In genomic region chr3:52441122-52441771, GRCh38 we compare ENCODE assay signal across 27 cellular contexts. TPM values are rescaled to one million over a fixed set of nuclear protein-coding genes. Genes with fewer than 3 reads are reported as not detected.
"Had no signal": no experiment of that assay in that cellular context is flagged by ENCODE, and none has a peak within 500 bp of the region (broad histone marks: within the 10 kb centered on the region; RNA-seq: fewer than 3 reads in every experiment).

No MANE protein-coding gene starts in this region.

- H3K9me3 ChIP-seq: gastroesophageal sphincter, pancreas, psoas muscle, thoracic aorta, vagina had no signal

- H3K36me3 Mint-ChIP-seq: activated naive CD4-positive, alpha-beta T cell treated with anti-CD3 and anti-CD28 coated beads, Interleukin-2, amount 10 ng/mL, durations not matched to agents 7 days and 5 days; WTC11 had no signal

- H3K4me3 Mint-ChIP-seq: activated CD4-positive, alpha-beta memory T cell treated with anti-CD3 and anti-CD28 coated beads, Interleukin-2, amount 10 ng/mL, durations not matched to agents 7 days and 5 days; activated CD4-positive, alpha-beta T cell treated with anti-CD3 and anti-CD28 coated beads, Interleukin-2, amount 10 ng/mL, durations not matched to agents 7 days and 5 days; activated naive CD4-positive, alpha-beta T cell treated with anti-CD3 and anti-CD28 coated beads, Interleukin-2, amount 10 ng/mL, durations not matched to agents 7 days and 5 days; activated naive CD8-positive, alpha-beta T cell treated with anti-CD3 and anti-CD28 coated beads, Interleukin-2, amount 50 U/mL, for 24 hours; activated T-cell treated with anti-CD3 and anti-CD28 coated beads, Interleukin-2, amount 50 U/mL, for 24 hours; effector memory CD8-positive, alpha-beta T cell; WTC11 had no signal

- H3K36me3 ChIP-seq: gastroesophageal sphincter, pancreas, thoracic aorta, vagina had no signal

- H3K27ac ChIP-seq: pancreas, psoas muscle, thoracic aorta, vagina had no signal

- H3K27ac Mint-ChIP-seq: activated CD4-positive, alpha-beta memory T cell treated with anti-CD3 and anti-CD28 coated beads, Interleukin-2, amount 10 ng/mL, durations not matched to agents 7 days and 5 days; activated CD4-positive, alpha-beta T cell treated with anti-CD3 and anti-CD28 coated beads, Interleukin-2, amount 10 ng/mL, durations not matched to agents 7 days and 5 days; activated naive CD4-positive, alpha-beta T cell treated with anti-CD3 and anti-CD28 coated beads, Interleukin-2, amount 10 ng/mL, durations not matched to agents 7 days and 5 days; activated naive CD8-positive, alpha-beta T cell treated with anti-CD3 and anti-CD28 coated beads, Interleukin-2, amount 50 U/mL, for 24 hours; activated T-cell treated with anti-CD3 and anti-CD28 coated beads, Interleukin-2, amount 50 U/mL, for 24 hours; effector memory CD8-positive, alpha-beta T cell; WTC11 had no signal

- H3K4me3 ChIP-seq: coronary artery, pancreas, psoas muscle, thoracic aorta, vagina had no signal

- FAIRE-seq: endothelial cell of umbilical vein, pancreas had no signal

- H3K27me3 Mint-ChIP-seq: activated CD4-positive, alpha-beta memory T cell treated with anti-CD3 and anti-CD28 coated beads, Interleukin-2, amount 10 ng/mL, durations not matched to agents 7 days and 5 days; activated CD4-positive, alpha-beta T cell treated with anti-CD3 and anti-CD28 coated beads, Interleukin-2, amount 10 ng/mL, durations not matched to agents 7 days and 5 days; activated naive CD8-positive, alpha-beta T cell treated with anti-CD3 and anti-CD28 coated beads, Interleukin-2, amount 50 U/mL, for 24 hours; activated T-cell treated with anti-CD3 and anti-CD28 coated beads, Interleukin-2, amount 50 U/mL, for 24 hours had no signal

- H3K27me3 ChIP-seq: gastroesophageal sphincter, pancreas, vagina had no signal

- H3K9me3 Mint-ChIP-seq: activated CD4-positive, alpha-beta memory T cell treated with anti-CD3 and anti-CD28 coated beads, Interleukin-2, amount 10 ng/mL, durations not matched to agents 7 days and 5 days; activated CD4-positive, alpha-beta T cell treated with anti-CD3 and anti-CD28 coated beads, Interleukin-2, amount 10 ng/mL, durations not matched to agents 7 days and 5 days; activated naive CD4-positive, alpha-beta T cell treated with anti-CD3 and anti-CD28 coated beads, Interleukin-2, amount 10 ng/mL, durations not matched to agents 7 days and 5 days; activated naive CD8-positive, alpha-beta T cell treated with anti-CD3 and anti-CD28 coated beads, Interleukin-2, amount 50 U/mL, for 24 hours; activated T-cell treated with anti-CD3 and anti-CD28 coated beads, Interleukin-2, amount 50 U/mL, for 24 hours; effector memory CD8-positive, alpha-beta T cell; WTC11 had no signal

- H3K4me1 ChIP-seq: psoas muscle had no signal

- DNase-seq: activated CD4-positive, alpha-beta memory T cell treated with anti-CD3 and anti-CD28 coated beads, Interleukin-2, amount 10 ng/mL, durations not matched to agents 7 days and 5 days; activated CD4-positive, alpha-beta T cell treated with anti-CD3 and anti-CD28 coated beads for 1 hour; activated CD4-positive, alpha-beta T cell treated with anti-CD3 and anti-CD28 coated beads, Interleukin-2, amount 10 ng/mL, durations not matched to agents 7 days and 5 days; activated CD8-positive, alpha-beta memory T cell treated with anti-CD3 and anti-CD28 coated beads, Interleukin-2, amount 50 U/mL, for 48 hours; activated gamma-delta T cell; activated naive CD4-positive, alpha-beta T cell treated with anti-CD3 and anti-CD28 coated beads, Interleukin-2, amount 10 ng/mL, durations not matched to agents 7 days and 5 days; activated naive CD8-positive, alpha-beta T cell treated with anti-CD3 and anti-CD28 coated beads, Interleukin-2, amount 50 U/mL, for 24 hours; activated T-cell treated with anti-CD3 and anti-CD28 coated beads, Interleukin-2, amount 50 U/mL, for 24 hours; amygdala; effector memory CD8-positive, alpha-beta T cell; left ventricle myocardium superior; mammary epithelial cell; nucleus accumbens; pancreas; psoas muscle; stimulated activated CD4-positive, alpha-beta T cell treated with anti-CD3 and anti-CD28 coated beads, Interleukin-2, amount 100 ng/mL, for 48 hours; stimulated activated naive CD4-positive, alpha-beta T cell treated with Interleukin-2 at 50 U/mL for 16 hours; T-helper 2 cell; trophoblast cell had no signal

- ATAC-seq: activated naive CD8-positive, alpha-beta T cell treated with anti-CD3 and anti-CD28 coated beads, Interleukin-2, amount 50 U/mL, for 24 hours; effector memory CD8-positive, alpha-beta T cell; gastroesophageal sphincter; left ventricle myocardium superior; pancreas; psoas muscle; WTC11 had no signal

RNA-seq across cellular contexts. Expression of gene SEMA3G, which starts 3.7 kb away (rescaled TPM):
- total RNA-seq: fibroblast of villous mesenchyme had no signal
- polyA plus RNA-seq: neural cell had no signal

RNA-seq across cellular contexts. Expression of gene TNNC1, which starts 12.6 kb away (rescaled TPM):
- total RNA-seq: endothelial cell of umbilical vein had no signal
